1 cellular context compared by ENCODE assay signal in the genomic region with DNA sequence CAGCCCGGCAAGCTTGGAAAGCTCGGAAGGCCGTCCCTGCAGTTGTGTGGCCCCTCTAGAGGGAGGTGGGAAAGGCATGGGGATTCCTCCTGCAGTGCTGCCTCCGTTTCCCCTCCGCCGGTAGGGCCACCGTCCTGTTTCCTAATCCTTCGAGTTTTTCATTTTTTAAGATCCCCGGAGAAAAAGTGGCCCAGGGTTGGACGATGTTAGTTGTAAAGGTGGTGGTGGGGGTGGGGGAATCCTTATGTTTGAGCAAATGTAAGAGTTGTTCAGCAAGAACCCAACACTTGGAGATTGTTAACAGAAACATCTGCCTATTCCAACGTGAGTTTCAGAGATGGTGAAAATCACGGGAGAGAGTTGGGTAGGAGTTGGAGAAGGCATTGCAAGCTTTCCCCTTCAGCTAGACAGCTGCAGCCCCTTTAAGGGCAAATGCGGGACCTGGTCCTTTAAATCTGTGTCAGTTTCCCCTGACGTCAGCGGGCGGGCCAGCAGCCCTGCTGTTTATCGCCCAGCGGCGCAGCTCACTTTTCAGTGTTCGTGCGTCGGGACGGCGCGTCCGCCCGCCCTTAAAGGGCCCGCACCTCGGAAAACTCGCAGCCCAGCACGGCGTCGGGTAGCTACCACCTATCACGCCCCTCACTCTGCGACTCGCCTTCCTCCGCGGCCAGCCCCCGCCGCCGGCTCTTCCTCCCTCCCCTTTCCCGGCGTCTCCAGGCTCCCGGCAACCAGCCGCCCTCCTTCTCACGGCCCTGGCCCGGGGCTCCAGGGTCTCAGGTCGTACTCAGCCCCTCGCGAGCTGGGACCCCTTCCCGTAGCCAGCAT.
TF ChIP-seq lines count a peak whose summit lies in the region.

TSS of gene SIDT2 (plus strand) at position 534 of the 825 bp plus-strand sequence. CDS start 521 bp downstream, outside the sequence.

TF ChIP-seq in GM23338, 12 proteins besides CTCF, POLR2A, EP300 and RAD21:
- no peak for TF ChIP-seq REST (IDR thresholded peaks at IDR 0.05; ENCODE audit: unreplicated experiment)
- TF ChIP-seq, protein P1, sequence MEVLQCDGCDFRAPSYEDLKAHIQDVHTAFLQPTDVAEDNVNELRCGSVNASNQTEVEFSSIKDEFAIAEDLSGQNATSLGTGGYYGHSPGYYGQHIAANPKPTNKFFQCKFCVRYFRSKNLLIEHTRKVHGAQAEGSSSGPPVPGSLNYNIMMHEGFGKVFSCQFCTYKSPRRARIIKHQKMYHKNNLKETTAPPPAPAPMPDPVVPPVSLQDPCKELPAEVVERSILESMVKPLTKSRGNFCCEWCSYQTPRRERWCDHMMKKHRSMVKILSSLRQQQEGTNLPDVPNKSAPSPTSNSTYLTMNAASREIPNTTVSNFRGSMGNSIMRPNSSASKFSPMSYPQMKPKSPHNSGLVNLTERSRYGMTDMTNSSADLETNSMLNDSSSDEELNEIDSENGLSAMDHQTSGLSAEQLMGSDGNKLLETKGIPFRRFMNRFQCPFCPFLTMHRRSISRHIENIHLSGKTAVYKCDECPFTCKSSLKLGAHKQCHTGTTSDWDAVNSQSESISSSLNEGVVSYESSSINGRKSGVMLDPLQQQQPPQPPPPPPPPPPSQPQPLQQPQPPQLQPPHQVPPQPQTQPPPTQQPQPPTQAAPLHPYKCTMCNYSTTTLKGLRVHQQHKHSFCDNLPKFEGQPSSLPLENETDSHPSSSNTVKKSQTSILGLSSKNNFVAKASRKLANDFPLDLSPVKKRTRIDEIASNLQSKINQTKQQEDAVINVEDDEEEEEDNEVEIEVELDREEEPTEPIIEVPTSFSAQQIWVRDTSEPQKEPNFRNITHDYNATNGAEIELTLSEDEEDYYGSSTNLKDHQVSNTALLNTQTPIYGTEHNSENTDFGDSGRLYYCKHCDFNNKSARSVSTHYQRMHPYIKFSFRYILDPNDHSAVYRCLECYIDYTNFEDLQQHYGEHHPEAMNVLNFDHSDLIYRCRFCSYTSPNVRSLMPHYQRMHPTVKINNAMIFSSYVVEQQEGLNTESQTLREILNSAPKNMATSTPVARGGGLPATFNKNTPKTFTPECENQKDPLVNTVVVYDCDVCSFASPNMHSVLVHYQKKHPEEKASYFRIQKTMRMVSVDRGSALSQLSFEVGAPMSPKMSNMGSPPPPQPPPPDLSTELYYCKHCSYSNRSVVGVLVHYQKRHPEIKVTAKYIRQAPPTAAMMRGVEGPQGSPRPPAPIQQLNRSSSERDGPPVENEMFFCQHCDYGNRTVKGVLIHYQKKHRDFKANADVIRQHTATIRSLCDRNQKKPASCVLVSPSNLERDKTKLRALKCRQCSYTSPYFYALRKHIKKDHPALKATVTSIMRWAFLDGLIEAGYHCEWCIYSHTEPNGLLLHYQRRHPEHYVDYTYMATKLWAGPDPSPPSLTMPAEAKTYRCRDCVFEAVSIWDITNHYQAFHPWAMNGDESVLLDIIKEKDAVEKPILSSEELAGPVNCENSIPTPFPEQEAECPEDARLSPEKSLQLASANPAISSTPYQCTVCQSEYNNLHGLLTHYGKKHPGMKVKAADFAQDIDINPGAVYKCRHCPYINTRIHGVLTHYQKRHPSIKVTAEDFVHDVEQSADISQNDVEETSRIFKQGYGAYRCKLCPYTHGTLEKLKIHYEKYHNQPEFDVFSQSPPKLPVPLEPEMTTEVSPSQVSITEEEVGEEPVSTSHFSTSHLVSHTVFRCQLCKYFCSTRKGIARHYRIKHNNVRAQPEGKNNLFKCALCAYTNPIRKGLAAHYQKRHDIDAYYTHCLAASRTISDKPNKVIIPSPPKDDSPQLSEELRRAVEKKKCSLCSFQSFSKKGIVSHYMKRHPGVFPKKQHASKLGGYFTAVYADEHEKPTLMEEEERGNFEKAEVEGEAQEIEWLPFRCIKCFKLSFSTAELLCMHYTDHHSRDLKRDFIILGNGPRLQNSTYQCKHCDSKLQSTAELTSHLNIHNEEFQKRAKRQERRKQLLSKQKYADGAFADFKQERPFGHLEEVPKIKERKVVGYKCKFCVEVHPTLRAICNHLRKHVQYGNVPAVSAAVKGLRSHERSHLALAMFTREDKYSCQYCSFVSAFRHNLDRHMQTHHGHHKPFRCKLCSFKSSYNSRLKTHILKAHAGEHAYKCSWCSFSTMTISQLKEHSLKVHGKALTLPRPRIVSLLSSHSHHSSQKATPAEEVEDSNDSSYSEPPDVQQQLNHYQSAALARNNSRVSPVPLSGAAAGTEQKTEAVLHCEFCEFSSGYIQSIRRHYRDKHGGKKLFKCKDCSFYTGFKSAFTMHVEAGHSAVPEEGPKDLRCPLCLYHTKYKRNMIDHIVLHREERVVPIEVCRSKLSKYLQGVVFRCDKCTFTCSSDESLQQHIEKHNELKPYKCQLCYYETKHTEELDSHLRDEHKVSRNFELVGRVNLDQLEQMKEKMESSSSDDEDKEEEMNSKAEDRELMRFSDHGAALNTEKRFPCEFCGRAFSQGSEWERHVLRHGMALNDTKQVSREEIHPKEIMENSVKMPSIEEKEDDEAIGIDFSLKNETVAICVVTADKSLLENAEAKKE (CRISPR knock-in tag; IDR thresholded peaks at IDR 0.05), result no peak
- TF ChIP-seq CREB1 (CRISPR knock-in tag; IDR thresholded peaks at IDR 0.05; ENCODE audit: low read depth), result peak; percentile 90
- no peak for TF ChIP-seq ETS1 (IDR thresholded peaks at IDR 0.05)
- no peak for TF ChIP-seq ZNF114 (CRISPR knock-in tag; IDR thresholded peaks at IDR 0.05)
- no peak for TF ChIP-seq NANOG (IDR thresholded peaks at IDR 0.05; ENCODE audit: borderline replicate concordance)
- no peak for TF ChIP-seq EZH2phosphoT487 (IDR thresholded peaks at IDR 0.05; ENCODE audit: unreplicated experiment)
